1 cellular context compared by ENCODE assay signal in the genomic region with DNA sequence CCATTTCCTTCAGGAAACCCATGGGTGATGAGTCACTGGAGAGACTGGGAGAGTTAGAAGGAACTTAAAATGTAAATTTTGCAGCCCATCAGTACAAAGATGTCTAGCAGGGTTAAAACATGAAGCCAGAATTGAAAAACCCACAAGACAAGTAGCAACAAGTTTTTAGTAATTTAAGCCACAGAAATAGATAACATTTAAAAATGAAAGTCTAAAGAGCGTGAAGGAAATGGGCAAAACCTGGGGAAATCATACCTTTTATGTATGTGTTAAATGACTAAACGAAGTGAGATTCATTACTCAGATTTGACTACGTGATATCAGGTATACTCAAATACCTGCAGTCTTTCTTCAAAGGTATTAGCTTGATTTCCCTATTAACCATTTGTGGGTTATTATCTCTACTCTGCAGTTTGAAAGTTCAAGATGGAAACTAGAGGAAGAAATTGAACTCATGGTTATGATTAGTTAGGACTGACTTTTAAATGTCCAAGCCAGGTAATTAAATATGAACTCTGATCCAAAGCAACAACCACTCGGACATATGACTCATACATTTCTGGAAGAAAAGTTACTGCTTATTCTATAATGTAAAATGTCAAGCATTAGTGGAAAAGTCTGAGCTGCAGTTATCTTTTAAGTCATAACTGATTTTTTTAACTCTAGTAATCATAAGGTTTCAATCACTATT.
TF ChIP-seq lines count a peak whose summit lies in the region.

No MANE protein-coding gene starts in this region.

TF ChIP-seq in SK-N-SH, 30 proteins besides CTCF, POLR2A, EP300 and RAD21 (continued from another document):
- TF ChIP-seq, protein P1, sequence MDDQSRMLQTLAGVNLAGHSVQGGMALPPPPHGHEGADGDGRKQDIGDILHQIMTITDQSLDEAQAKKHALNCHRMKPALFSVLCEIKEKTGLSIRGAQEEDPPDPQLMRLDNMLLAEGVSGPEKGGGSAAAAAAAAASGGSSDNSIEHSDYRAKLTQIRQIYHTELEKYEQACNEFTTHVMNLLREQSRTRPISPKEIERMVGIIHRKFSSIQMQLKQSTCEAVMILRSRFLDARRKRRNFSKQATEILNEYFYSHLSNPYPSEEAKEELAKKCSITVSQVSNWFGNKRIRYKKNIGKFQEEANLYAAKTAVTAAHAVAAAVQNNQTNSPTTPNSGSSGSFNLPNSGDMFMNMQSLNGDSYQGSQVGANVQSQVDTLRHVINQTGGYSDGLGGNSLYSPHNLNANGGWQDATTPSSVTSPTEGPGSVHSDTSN (IDR thresholded peaks at IDR 0.05): peak; percentile 93
- no peak for TF ChIP-seq ELF1 (IDR thresholded peaks at IDR 0.05)
- TF ChIP-seq, protein P2, sequence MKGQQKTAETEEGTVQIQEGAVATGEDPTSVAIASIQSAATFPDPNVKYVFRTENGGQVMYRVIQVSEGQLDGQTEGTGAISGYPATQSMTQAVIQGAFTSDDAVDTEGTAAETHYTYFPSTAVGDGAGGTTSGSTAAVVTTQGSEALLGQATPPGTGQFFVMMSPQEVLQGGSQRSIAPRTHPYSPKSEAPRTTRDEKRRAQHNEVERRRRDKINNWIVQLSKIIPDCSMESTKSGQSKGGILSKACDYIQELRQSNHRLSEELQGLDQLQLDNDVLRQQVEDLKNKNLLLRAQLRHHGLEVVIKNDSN (IDR thresholded peaks at IDR 0.05; ENCODE audit: borderline replicate concordance, low read depth): no peak
- no peak for TF ChIP-seq GATA2 (CRISPR knock-in tag; IDR thresholded peaks at IDR 0.05)
- TF ChIP-seq, protein P3, sequence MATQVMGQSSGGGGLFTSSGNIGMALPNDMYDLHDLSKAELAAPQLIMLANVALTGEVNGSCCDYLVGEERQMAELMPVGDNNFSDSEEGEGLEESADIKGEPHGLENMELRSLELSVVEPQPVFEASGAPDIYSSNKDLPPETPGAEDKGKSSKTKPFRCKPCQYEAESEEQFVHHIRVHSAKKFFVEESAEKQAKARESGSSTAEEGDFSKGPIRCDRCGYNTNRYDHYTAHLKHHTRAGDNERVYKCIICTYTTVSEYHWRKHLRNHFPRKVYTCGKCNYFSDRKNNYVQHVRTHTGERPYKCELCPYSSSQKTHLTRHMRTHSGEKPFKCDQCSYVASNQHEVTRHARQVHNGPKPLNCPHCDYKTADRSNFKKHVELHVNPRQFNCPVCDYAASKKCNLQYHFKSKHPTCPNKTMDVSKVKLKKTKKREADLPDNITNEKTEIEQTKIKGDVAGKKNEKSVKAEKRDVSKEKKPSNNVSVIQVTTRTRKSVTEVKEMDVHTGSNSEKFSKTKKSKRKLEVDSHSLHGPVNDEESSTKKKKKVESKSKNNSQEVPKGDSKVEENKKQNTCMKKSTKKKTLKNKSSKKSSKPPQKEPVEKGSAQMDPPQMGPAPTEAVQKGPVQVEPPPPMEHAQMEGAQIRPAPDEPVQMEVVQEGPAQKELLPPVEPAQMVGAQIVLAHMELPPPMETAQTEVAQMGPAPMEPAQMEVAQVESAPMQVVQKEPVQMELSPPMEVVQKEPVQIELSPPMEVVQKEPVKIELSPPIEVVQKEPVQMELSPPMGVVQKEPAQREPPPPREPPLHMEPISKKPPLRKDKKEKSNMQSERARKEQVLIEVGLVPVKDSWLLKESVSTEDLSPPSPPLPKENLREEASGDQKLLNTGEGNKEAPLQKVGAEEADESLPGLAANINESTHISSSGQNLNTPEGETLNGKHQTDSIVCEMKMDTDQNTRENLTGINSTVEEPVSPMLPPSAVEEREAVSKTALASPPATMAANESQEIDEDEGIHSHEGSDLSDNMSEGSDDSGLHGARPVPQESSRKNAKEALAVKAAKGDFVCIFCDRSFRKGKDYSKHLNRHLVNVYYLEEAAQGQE (IDR thresholded peaks at IDR 0.05; ENCODE audit: low read depth, low read length): no peak
- no peak for TF ChIP-seq NRF1 (IDR thresholded peaks at IDR 0.05; ENCODE audit: low read depth, low read length)
- TF ChIP-seq FOSL2 (IDR thresholded peaks at IDR 0.05; ENCODE audit: borderline replicate concordance, low read depth): peak; percentile 75
- TF ChIP-seq EZH2phosphoT487 (IDR thresholded peaks at IDR 0.05; ENCODE audit: borderline replicate concordance, low read depth): no peak
- TF ChIP-seq, protein P4, sequence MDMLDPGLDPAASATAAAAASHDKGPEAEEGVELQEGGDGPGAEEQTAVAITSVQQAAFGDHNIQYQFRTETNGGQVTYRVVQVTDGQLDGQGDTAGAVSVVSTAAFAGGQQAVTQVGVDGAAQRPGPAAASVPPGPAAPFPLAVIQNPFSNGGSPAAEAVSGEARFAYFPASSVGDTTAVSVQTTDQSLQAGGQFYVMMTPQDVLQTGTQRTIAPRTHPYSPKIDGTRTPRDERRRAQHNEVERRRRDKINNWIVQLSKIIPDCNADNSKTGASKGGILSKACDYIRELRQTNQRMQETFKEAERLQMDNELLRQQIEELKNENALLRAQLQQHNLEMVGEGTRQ (IDR thresholded peaks at IDR 0.05; ENCODE audit: borderline replicate concordance, low read depth, low read length): no peak
- TF ChIP-seq, protein P5, sequence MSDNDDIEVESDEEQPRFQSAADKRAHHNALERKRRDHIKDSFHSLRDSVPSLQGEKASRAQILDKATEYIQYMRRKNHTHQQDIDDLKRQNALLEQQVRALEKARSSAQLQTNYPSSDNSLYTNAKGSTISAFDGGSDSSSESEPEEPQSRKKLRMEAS (IDR thresholded peaks at IDR 0.05; ENCODE audit: low read depth): no peak
- TF ChIP-seq, protein P6, sequence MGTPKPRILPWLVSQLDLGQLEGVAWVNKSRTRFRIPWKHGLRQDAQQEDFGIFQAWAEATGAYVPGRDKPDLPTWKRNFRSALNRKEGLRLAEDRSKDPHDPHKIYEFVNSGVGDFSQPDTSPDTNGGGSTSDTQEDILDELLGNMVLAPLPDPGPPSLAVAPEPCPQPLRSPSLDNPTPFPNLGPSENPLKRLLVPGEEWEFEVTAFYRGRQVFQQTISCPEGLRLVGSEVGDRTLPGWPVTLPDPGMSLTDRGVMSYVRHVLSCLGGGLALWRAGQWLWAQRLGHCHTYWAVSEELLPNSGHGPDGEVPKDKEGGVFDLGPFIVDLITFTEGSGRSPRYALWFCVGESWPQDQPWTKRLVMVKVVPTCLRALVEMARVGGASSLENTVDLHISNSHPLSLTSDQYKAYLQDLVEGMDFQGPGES (IDR thresholded peaks at IDR 0.05; ENCODE audit: low read depth, low read length): no peak
- peak; percentile 93 for TF ChIP-seq JUND (IDR thresholded peaks at IDR 0.05)
- TF ChIP-seq, protein P7, sequence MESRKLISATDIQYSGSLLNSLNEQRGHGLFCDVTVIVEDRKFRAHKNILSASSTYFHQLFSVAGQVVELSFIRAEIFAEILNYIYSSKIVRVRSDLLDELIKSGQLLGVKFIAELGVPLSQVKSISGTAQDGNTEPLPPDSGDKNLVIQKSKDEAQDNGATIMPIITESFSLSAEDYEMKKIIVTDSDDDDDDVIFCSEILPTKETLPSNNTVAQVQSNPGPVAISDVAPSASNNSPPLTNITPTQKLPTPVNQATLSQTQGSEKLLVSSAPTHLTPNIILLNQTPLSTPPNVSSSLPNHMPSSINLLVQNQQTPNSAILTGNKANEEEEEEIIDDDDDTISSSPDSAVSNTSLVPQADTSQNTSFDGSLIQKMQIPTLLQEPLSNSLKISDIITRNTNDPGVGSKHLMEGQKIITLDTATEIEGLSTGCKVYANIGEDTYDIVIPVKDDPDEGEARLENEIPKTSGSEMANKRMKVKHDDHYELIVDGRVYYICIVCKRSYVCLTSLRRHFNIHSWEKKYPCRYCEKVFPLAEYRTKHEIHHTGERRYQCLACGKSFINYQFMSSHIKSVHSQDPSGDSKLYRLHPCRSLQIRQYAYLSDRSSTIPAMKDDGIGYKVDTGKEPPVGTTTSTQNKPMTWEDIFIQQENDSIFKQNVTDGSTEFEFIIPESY (IDR thresholded peaks at IDR 0.05; ENCODE audit: borderline replicate concordance, low read depth): 0 out of 2 replicates have a peak, but pooled peaks have one; percentile 15
- no peak for TF ChIP-seq SIN3A (IDR thresholded peaks at IDR 0.05; ENCODE audit: borderline replicate concordance, low read depth, low read length)
TF ChIP-seq in SK-N-SH: peak in this region for 10.
